In the genomic region with DNA sequence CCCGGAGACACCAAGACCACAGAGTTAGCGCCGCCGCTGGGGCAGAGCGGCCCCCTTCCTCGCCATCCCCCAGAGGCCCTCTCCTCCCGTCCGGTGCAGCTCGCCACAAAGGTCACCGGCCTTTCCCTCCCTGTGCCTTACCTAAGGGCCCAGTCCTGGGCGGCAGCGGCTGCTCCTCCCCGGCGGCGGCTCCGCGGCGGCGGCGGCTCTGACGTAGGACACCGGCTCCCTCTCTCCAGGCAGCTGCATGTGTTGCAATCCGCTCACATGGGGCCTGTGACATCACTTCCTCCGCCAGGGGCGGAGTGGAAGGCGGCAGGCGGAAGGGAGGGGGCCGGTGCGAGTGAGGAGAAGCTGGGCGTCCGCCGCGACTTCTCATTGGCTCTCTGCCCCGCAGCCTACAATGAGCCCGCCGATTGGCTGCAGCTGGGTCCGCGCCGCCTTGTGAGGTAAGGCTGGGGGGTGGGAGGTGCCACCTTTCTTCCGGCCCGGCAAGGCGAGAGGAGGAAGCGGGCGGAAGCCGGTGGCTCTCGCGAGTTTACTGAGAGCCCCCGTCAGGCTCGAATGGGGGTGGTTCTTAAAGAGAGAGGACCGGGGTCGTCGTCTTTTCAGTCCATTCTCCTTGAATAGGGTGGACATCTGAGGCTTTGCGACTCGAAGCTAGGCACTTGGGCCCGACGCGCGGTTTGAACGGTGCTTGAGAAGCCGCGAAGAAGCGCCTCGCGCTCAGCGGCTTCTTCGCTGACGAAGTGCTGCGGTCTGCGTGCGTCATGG, we compare ENCODE assay signal across 1 cellular context.
TF ChIP-seq lines count a peak whose summit lies in the region.

ETF1 (minus strand) TSS at position 281 of the 774 bp plus-strand sequence. CDS start 318 bp downstream, outside the sequence.

TF ChIP-seq in HepG2, 621 proteins besides CTCF, POLR2A, EP300 and RAD21 (continued from another document and continues in another):
- TF ChIP-seq, protein P1, sequence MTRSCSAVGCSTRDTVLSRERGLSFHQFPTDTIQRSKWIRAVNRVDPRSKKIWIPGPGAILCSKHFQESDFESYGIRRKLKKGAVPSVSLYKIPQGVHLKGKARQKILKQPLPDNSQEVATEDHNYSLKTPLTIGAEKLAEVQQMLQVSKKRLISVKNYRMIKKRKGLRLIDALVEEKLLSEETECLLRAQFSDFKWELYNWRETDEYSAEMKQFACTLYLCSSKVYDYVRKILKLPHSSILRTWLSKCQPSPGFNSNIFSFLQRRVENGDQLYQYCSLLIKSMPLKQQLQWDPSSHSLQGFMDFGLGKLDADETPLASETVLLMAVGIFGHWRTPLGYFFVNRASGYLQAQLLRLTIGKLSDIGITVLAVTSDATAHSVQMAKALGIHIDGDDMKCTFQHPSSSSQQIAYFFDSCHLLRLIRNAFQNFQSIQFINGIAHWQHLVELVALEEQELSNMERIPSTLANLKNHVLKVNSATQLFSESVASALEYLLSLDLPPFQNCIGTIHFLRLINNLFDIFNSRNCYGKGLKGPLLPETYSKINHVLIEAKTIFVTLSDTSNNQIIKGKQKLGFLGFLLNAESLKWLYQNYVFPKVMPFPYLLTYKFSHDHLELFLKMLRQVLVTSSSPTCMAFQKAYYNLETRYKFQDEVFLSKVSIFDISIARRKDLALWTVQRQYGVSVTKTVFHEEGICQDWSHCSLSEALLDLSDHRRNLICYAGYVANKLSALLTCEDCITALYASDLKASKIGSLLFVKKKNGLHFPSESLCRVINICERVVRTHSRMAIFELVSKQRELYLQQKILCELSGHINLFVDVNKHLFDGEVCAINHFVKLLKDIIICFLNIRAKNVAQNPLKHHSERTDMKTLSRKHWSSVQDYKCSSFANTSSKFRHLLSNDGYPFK (CRISPR knock-in tag; IDR thresholded peaks at IDR 0.05; ENCODE audit: borderline replicate concordance) = peak; percentile 93; the same call in 1 of the 2 replicates
- TF ChIP-seq CBX2 (IDR thresholded peaks at IDR 0.05; ENCODE audit: low read depth, low read length) = no peak
- no peak for TF ChIP-seq CBX2 (CRISPR knock-in tag; IDR thresholded peaks at IDR 0.05; ENCODE audit: low read depth)
- TF ChIP-seq IKZF4 (CRISPR knock-in tag; IDR thresholded peaks at IDR 0.05; ENCODE audit: borderline replicate concordance, low read depth, not compliant biosample characterization) = no peak
- TF ChIP-seq, protein P2, sequence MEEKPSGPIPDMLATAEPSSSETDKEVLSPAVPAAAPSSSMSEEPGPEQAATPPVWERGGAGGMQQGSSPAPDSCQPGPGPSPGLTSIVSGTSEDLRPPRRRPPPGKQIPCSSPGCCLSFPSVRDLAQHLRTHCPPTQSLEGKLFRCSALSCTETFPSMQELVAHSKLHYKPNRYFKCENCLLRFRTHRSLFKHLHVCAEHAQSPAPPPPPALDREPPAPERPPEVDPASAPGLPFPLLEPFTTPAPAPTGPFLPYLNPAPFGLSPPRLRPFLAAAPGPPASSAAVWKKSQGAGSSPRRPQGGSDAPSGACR (CRISPR knock-in tag; IDR thresholded peaks at IDR 0.05) = peak; percentile 36; the same call in 1 of the 2 replicates
- TF ChIP-seq ATF1 (CRISPR knock-in tag; IDR thresholded peaks at IDR 0.05) = peak; percentile 94; the same call in 1 of the 2 replicates
- peak; percentile 74 for TF ChIP-seq KLF6 (CRISPR knock-in tag; IDR thresholded peaks at IDR 0.05)
- TF ChIP-seq FOXA1 (IDR thresholded peaks at IDR 0.05) = no peak
- no peak for TF ChIP-seq FOXA1 (CRISPR knock-in tag; IDR thresholded peaks at IDR 0.05)
- TF ChIP-seq ZNF619 (CRISPR knock-in tag; IDR thresholded peaks at IDR 0.05) = peak; percentile 81; the same call in 1 of the 2 replicates
- TF ChIP-seq BRCA1 (CRISPR knock-in tag; IDR thresholded peaks at IDR 0.05) = peak; percentile 35; the same call in 1 of the 2 replicates
- no peak for TF ChIP-seq PRPF4 (IDR thresholded peaks at IDR 0.05; ENCODE audit: low read depth, low read length, poor library complexity, severe bottlenecking)
- TF ChIP-seq SATB2 (CRISPR knock-in tag; IDR thresholded peaks at IDR 0.05) = 0 out of 2 replicates have a peak, but pooled peaks have one; percentile 67
- no peak for TF ChIP-seq HMG20B (CRISPR knock-in tag; conservative IDR thresholded peaks at IDR 0.05)
- TF ChIP-seq ZSCAN21 (CRISPR knock-in tag; IDR thresholded peaks at IDR 0.05; ENCODE audit: borderline replicate concordance) = no peak; the same call in 1 of the 2 replicates
- TF ChIP-seq HOXA5 (CRISPR knock-in tag; IDR thresholded peaks at IDR 0.05) = peak; percentile 80; the same call in 1 of the 2 replicates
- TF ChIP-seq, protein P3, sequence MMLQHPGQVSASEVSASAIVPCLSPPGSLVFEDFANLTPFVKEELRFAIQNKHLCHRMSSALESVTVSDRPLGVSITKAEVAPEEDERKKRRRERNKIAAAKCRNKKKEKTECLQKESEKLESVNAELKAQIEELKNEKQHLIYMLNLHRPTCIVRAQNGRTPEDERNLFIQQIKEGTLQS (CRISPR knock-in tag; IDR thresholded peaks at IDR 0.05) = peak; percentile 41; the same call in 1 of the 2 replicates
- TF ChIP-seq ZNF382 (CRISPR knock-in tag; IDR thresholded peaks at IDR 0.05; ENCODE audit: borderline replicate concordance) = no peak
- TF ChIP-seq ZBTB4 (CRISPR knock-in tag; IDR thresholded peaks at IDR 0.05; ENCODE audit: borderline replicate concordance) = 0 out of 2 replicates have a peak, but pooled peaks have one; percentile 64
- TF ChIP-seq YEATS4 (CRISPR knock-in tag; IDR thresholded peaks at IDR 0.05; ENCODE audit: borderline replicate concordance) = peak; percentile 88
- 0 out of 2 replicates have a peak, but pooled peaks have one; percentile 7 for TF ChIP-seq TSC22D2 (CRISPR knock-in tag; IDR thresholded peaks at IDR 0.05; ENCODE audit: borderline replicate concordance)
- peak in 1 of 2 experiments; percentile 9; a peak in 1 of 4 replicates for TF ChIP-seq NR2F1 (CRISPR knock-in tag; IDR thresholded peaks at IDR 0.05)
- TF ChIP-seq, protein P4, sequence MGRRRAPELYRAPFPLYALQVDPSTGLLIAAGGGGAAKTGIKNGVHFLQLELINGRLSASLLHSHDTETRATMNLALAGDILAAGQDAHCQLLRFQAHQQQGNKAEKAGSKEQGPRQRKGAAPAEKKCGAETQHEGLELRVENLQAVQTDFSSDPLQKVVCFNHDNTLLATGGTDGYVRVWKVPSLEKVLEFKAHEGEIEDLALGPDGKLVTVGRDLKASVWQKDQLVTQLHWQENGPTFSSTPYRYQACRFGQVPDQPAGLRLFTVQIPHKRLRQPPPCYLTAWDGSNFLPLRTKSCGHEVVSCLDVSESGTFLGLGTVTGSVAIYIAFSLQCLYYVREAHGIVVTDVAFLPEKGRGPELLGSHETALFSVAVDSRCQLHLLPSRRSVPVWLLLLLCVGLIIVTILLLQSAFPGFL (CRISPR knock-in tag; IDR thresholded peaks at IDR 0.05) = no peak
- no peak for TF ChIP-seq TEAD2 (CRISPR knock-in tag; IDR thresholded peaks at IDR 0.05)
- TF ChIP-seq, protein P5, sequence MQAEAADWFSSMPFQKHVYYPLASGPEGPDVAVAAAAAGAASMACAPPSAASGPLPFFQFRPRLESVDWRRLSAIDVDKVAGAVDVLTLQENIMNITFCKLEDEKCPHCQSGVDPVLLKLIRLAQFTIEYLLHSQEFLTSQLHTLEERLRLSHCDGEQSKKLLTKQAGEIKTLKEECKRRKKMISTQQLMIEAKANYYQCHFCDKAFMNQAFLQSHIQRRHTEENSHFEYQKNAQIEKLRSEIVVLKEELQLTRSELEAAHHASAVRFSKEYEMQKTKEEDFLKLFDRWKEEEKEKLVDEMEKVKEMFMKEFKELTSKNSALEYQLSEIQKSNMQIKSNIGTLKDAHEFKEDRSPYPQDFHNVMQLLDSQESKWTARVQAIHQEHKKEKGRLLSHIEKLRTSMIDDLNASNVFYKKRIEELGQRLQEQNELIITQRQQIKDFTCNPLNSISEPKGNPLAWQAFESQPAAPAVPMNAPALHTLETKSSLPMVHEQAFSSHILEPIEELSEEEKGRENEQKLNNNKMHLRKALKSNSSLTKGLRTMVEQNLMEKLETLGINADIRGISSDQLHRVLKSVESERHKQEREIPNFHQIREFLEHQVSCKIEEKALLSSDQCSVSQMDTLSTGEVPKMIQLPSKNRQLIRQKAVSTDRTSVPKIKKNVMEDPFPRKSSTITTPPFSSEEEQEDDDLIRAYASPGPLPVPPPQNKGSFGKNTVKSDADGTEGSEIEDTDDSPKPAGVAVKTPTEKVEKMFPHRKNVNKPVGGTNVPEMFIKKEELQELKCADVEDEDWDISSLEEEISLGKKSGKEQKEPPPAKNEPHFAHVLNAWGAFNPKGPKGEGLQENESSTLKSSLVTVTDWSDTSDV (CRISPR knock-in tag; IDR thresholded peaks at IDR 0.05) = peak; percentile 13; the same call in 1 of the 2 replicates
- TF ChIP-seq NPAS2 (CRISPR knock-in tag; IDR thresholded peaks at IDR 0.05; ENCODE audit: borderline replicate concordance) = no peak
- no peak for TF ChIP-seq RFX3 (CRISPR knock-in tag; IDR thresholded peaks at IDR 0.05)
- TF ChIP-seq GATAD2A (CRISPR knock-in tag; IDR thresholded peaks at IDR 0.05) = peak; percentile 61
- TF ChIP-seq PTBP1 (IDR thresholded peaks at IDR 0.05; ENCODE audit: low read depth, low read length, poor library complexity, severe bottlenecking) = no peak
- TF ChIP-seq HNRNPUL1 (IDR thresholded peaks at IDR 0.05; ENCODE audit: low read depth, low read length) = no peak
- no peak for TF ChIP-seq NONO (IDR thresholded peaks at IDR 0.05)
- peak; percentile 96 for TF ChIP-seq NONO (CRISPR knock-in tag; conservative IDR thresholded peaks at IDR 0.05)
- peak; percentile 74; the same call in 1 of the 2 replicates for TF ChIP-seq ARID2 (CRISPR knock-in tag; IDR thresholded peaks at IDR 0.05; ENCODE audit: borderline replicate concordance)
- peak; percentile 12; the same call in 1 of the 2 replicates for TF ChIP-seq NRL (CRISPR knock-in tag; IDR thresholded peaks at IDR 0.05; ENCODE audit: borderline replicate concordance)
- no peak; the same call in 1 of the 2 replicates for TF ChIP-seq SRY (CRISPR knock-in tag; IDR thresholded peaks at IDR 0.05)
- TF ChIP-seq, protein P6, sequence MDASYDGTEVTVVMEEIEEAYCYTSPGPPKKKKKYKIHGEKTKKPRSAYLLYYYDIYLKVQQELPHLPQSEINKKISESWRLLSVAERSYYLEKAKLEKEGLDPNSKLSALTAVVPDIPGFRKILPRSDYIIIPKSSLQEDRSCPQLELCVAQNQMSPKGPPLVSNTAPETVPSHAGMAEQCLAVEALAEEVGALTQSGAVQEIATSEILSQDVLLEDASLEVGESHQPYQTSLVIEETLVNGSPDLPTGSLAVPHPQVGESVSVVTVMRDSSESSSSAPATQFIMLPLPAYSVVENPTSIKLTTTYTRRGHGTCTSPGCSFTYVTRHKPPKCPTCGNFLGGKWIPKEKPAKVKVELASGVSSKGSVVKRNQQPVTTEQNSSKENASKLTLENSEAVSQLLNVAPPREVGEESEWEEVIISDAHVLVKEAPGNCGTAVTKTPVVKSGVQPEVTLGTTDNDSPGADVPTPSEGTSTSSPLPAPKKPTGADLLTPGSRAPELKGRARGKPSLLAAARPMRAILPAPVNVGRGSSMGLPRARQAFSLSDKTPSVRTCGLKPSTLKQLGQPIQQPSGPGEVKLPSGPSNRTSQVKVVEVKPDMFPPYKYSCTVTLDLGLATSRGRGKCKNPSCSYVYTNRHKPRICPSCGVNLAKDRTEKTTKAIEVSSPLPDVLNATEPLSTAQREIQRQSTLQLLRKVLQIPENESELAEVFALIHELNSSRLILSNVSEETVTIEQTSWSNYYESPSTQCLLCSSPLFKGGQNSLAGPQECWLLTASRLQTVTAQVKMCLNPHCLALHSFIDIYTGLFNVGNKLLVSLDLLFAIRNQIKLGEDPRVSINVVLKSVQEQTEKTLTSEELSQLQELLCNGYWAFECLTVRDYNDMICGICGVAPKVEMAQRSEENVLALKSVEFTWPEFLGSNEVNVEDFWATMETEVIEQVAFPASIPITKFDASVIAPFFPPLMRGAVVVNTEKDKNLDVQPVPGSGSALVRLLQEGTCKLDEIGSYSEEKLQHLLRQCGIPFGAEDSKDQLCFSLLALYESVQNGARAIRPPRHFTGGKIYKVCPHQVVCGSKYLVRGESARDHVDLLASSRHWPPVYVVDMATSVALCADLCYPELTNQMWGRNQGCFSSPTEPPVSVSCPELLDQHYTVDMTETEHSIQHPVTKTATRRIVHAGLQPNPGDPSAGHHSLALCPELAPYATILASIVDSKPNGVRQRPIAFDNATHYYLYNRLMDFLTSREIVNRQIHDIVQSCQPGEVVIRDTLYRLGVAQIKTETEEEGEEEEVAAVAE (CRISPR knock-in tag; IDR thresholded peaks at IDR 0.05; ENCODE audit: borderline replicate concordance) = peak; percentile 100
- TF ChIP-seq ZNF749 (CRISPR knock-in tag; IDR thresholded peaks at IDR 0.05; ENCODE audit: borderline replicate concordance) = 0 out of 2 replicates have a peak, but pooled peaks have one; percentile 35
- TF ChIP-seq ZNF232 (CRISPR knock-in tag; IDR thresholded peaks at IDR 0.05; ENCODE audit: borderline replicate concordance) = 0 out of 2 replicates have a peak, but pooled peaks have one; percentile 68
- no peak for TF ChIP-seq HNRNPH1 (optimal IDR thresholded peaks at IDR 0.05; ENCODE audit: low read depth, low read length)
- TF ChIP-seq MEIS1 (CRISPR knock-in tag; IDR thresholded peaks at IDR 0.05; ENCODE audit: borderline replicate concordance) = peak; percentile 67; the same call in 1 of the 2 replicates
- peak; percentile 17; the same call in 1 of the 2 replicates for TF ChIP-seq ZNF772 (CRISPR knock-in tag; IDR thresholded peaks at IDR 0.05)
- no peak for TF ChIP-seq NBN (conservative IDR thresholded peaks at IDR 0.05)
